ENCODE assay signal across 1 cellular context in the genomic region with DNA sequence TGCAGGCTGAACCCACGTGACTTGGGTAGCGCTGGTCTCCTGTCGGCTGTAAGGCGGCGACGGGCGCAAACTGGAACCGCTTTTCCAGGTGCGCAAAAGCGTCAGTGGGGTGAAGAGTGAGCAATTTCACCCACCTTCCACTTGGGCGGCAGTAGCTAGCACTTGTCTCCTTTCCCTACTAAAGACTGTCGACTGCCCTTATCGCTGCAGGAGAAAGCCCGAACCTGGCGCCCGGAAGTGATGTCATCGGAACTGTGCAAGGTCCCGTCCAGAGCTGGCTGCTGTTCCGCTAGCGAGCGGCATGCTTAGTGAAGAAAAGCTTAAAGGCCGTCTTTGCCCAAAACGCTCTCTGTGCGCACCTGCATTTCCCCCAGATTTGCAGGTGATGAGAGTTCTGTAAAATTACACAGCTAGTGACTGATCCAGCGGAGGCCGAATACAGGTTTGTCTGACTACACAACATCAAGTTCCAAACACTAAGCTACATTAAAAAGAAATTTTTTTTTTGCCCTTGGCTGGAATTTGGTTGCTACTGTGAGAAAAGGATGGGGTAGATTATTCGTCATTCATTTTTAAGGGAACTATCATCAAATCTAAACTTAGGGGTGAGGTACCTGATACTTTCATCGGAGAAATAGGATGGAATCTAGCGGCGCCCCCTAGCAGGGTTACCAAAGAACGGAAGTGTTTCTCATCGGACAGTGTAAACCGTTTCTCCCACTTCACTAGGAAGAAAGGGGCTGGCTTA.
TF ChIP-seq lines count a peak whose summit lies in the region.

A gene with protein sequence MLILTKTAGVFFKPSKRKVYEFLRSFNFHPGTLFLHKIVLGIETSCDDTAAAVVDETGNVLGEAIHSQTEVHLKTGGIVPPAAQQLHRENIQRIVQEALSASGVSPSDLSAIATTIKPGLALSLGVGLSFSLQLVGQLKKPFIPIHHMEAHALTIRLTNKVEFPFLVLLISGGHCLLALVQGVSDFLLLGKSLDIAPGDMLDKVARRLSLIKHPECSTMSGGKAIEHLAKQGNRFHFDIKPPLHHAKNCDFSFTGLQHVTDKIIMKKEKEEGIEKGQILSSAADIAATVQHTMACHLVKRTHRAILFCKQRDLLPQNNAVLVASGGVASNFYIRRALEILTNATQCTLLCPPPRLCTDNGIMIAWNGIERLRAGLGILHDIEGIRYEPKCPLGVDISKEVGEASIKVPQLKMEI (minus strand): TSS at position 242 of the 748 bp plus-strand sequence. CDS start 1,152 bp downstream, outside the sequence.

TF ChIP-seq in WTC11, 78 proteins besides CTCF, POLR2A, EP300 and RAD21 (continued from another document and continues in another):
- TF ChIP-seq, protein P1, sequence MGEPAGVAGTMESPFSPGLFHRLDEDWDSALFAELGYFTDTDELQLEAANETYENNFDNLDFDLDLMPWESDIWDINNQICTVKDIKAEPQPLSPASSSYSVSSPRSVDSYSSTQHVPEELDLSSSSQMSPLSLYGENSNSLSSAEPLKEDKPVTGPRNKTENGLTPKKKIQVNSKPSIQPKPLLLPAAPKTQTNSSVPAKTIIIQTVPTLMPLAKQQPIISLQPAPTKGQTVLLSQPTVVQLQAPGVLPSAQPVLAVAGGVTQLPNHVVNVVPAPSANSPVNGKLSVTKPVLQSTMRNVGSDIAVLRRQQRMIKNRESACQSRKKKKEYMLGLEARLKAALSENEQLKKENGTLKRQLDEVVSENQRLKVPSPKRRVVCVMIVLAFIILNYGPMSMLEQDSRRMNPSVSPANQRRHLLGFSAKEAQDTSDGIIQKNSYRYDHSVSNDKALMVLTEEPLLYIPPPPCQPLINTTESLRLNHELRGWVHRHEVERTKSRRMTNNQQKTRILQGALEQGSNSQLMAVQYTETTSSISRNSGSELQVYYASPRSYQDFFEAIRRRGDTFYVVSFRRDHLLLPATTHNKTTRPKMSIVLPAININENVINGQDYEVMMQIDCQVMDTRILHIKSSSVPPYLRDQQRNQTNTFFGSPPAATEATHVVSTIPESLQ (CRISPR knock-in tag; IDR thresholded peaks at IDR 0.05), result no peak
- no peak for TF ChIP-seq ZNF121 (CRISPR knock-in tag; IDR thresholded peaks at IDR 0.05)
- no peak for TF ChIP-seq ZNF138 (CRISPR knock-in tag; conservative IDR thresholded peaks at IDR 0.05)
- TF ChIP-seq, protein P2, sequence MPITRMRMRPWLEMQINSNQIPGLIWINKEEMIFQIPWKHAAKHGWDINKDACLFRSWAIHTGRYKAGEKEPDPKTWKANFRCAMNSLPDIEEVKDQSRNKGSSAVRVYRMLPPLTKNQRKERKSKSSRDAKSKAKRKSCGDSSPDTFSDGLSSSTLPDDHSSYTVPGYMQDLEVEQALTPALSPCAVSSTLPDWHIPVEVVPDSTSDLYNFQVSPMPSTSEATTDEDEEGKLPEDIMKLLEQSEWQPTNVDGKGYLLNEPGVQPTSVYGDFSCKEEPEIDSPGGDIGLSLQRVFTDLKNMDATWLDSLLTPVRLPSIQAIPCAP (CRISPR knock-in tag; IDR thresholded peaks at IDR 0.05), result no peak
- TF ChIP-seq, protein P3, sequence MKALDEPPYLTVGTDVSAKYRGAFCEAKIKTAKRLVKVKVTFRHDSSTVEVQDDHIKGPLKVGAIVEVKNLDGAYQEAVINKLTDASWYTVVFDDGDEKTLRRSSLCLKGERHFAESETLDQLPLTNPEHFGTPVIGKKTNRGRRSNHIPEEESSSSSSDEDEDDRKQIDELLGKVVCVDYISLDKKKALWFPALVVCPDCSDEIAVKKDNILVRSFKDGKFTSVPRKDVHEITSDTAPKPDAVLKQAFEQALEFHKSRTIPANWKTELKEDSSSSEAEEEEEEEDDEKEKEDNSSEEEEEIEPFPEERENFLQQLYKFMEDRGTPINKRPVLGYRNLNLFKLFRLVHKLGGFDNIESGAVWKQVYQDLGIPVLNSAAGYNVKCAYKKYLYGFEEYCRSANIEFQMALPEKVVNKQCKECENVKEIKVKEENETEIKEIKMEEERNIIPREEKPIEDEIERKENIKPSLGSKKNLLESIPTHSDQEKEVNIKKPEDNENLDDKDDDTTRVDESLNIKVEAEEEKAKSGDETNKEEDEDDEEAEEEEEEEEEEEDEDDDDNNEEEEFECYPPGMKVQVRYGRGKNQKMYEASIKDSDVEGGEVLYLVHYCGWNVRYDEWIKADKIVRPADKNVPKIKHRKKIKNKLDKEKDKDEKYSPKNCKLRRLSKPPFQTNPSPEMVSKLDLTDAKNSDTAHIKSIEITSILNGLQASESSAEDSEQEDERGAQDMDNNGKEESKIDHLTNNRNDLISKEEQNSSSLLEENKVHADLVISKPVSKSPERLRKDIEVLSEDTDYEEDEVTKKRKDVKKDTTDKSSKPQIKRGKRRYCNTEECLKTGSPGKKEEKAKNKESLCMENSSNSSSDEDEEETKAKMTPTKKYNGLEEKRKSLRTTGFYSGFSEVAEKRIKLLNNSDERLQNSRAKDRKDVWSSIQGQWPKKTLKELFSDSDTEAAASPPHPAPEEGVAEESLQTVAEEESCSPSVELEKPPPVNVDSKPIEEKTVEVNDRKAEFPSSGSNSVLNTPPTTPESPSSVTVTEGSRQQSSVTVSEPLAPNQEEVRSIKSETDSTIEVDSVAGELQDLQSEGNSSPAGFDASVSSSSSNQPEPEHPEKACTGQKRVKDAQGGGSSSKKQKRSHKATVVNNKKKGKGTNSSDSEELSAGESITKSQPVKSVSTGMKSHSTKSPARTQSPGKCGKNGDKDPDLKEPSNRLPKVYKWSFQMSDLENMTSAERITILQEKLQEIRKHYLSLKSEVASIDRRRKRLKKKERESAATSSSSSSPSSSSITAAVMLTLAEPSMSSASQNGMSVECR (CRISPR knock-in tag; IDR thresholded peaks at IDR 0.05; ENCODE audit: borderline replicate concordance), result 0 out of 2 replicates have a peak, but pooled peaks have one; percentile 29
- no peak for TF ChIP-seq PRRX2 (CRISPR knock-in tag; IDR thresholded peaks at IDR 0.05)
- TF ChIP-seq, protein P4, sequence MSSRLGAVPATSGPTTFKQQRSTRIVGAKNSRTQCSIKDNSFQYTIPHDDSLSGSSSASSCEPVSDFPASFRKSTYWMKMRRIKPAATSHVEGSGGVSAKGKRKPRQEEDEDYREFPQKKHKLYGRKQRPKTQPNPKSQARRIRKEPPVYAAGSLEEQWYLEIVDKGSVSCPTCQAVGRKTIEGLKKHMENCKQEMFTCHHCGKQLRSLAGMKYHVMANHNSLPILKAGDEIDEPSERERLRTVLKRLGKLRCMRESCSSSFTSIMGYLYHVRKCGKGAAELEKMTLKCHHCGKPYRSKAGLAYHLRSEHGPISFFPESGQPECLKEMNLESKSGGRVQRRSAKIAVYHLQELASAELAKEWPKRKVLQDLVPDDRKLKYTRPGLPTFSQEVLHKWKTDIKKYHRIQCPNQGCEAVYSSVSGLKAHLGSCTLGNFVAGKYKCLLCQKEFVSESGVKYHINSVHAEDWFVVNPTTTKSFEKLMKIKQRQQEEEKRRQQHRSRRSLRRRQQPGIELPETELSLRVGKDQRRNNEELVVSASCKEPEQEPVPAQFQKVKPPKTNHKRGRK (CRISPR knock-in tag; IDR thresholded peaks at IDR 0.05; ENCODE audit: borderline replicate concordance), result no peak
- TF ChIP-seq ESRRA (CRISPR knock-in tag; IDR thresholded peaks at IDR 0.05; ENCODE audit: borderline replicate concordance), result no peak
- TF ChIP-seq GABPB1 (CRISPR knock-in tag; IDR thresholded peaks at IDR 0.05), result peak; percentile 77
- no peak for TF ChIP-seq TP53 (CRISPR knock-in tag; IDR thresholded peaks at IDR 0.05)
- no peak for TF ChIP-seq FOXJ3 (CRISPR knock-in tag; IDR thresholded peaks at IDR 0.05; ENCODE audit: borderline replicate concordance)
- TF ChIP-seq HMGA2 (CRISPR knock-in tag; IDR thresholded peaks at IDR 0.05), result no peak
- TF ChIP-seq MYBL2 (CRISPR knock-in tag; IDR thresholded peaks at IDR 0.05), result 0 out of 2 replicates have a peak, but pooled peaks have one; percentile 56
- TF ChIP-seq, protein P5, sequence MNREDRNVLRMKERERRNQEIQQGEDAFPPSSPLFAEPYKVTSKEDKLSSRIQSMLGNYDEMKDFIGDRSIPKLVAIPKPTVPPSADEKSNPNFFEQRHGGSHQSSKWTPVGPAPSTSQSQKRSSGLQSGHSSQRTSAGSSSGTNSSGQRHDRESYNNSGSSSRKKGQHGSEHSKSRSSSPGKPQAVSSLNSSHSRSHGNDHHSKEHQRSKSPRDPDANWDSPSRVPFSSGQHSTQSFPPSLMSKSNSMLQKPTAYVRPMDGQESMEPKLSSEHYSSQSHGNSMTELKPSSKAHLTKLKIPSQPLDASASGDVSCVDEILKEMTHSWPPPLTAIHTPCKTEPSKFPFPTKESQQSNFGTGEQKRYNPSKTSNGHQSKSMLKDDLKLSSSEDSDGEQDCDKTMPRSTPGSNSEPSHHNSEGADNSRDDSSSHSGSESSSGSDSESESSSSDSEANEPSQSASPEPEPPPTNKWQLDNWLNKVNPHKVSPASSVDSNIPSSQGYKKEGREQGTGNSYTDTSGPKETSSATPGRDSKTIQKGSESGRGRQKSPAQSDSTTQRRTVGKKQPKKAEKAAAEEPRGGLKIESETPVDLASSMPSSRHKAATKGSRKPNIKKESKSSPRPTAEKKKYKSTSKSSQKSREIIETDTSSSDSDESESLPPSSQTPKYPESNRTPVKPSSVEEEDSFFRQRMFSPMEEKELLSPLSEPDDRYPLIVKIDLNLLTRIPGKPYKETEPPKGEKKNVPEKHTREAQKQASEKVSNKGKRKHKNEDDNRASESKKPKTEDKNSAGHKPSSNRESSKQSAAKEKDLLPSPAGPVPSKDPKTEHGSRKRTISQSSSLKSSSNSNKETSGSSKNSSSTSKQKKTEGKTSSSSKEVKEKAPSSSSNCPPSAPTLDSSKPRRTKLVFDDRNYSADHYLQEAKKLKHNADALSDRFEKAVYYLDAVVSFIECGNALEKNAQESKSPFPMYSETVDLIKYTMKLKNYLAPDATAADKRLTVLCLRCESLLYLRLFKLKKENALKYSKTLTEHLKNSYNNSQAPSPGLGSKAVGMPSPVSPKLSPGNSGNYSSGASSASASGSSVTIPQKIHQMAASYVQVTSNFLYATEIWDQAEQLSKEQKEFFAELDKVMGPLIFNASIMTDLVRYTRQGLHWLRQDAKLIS (CRISPR knock-in tag; IDR thresholded peaks at IDR 0.05; ENCODE audit: borderline replicate concordance), result no peak
- TF ChIP-seq, protein P6, sequence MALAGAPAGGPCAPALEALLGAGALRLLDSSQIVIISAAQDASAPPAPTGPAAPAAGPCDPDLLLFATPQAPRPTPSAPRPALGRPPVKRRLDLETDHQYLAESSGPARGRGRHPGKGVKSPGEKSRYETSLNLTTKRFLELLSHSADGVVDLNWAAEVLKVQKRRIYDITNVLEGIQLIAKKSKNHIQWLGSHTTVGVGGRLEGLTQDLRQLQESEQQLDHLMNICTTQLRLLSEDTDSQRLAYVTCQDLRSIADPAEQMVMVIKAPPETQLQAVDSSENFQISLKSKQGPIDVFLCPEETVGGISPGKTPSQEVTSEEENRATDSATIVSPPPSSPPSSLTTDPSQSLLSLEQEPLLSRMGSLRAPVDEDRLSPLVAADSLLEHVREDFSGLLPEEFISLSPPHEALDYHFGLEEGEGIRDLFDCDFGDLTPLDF (CRISPR knock-in tag; IDR thresholded peaks at IDR 0.05), result 0 out of 2 replicates have a peak, but pooled peaks have one; percentile 53
- TF ChIP-seq, protein P7, sequence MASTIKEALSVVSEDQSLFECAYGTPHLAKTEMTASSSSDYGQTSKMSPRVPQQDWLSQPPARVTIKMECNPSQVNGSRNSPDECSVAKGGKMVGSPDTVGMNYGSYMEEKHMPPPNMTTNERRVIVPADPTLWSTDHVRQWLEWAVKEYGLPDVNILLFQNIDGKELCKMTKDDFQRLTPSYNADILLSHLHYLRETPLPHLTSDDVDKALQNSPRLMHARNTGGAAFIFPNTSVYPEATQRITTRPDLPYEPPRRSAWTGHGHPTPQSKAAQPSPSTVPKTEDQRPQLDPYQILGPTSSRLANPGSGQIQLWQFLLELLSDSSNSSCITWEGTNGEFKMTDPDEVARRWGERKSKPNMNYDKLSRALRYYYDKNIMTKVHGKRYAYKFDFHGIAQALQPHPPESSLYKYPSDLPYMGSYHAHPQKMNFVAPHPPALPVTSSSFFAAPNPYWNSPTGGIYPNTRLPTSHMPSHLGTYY (CRISPR knock-in tag; IDR thresholded peaks at IDR 0.05), result no peak
- TF ChIP-seq SMAD4 (CRISPR knock-in tag; IDR thresholded peaks at IDR 0.05), result no peak
- no peak for TF ChIP-seq NR1H2 (CRISPR knock-in tag; IDR thresholded peaks at IDR 0.05)
- TF ChIP-seq, protein P8, sequence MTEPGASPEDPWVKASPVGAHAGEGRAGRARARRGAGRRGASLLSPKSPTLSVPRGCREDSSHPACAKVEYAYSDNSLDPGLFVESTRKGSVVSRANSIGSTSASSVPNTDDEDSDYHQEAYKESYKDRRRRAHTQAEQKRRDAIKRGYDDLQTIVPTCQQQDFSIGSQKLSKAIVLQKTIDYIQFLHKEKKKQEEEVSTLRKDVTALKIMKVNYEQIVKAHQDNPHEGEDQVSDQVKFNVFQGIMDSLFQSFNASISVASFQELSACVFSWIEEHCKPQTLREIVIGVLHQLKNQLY (CRISPR knock-in tag; IDR thresholded peaks at IDR 0.05), result no peak
- TF ChIP-seq, protein P9, sequence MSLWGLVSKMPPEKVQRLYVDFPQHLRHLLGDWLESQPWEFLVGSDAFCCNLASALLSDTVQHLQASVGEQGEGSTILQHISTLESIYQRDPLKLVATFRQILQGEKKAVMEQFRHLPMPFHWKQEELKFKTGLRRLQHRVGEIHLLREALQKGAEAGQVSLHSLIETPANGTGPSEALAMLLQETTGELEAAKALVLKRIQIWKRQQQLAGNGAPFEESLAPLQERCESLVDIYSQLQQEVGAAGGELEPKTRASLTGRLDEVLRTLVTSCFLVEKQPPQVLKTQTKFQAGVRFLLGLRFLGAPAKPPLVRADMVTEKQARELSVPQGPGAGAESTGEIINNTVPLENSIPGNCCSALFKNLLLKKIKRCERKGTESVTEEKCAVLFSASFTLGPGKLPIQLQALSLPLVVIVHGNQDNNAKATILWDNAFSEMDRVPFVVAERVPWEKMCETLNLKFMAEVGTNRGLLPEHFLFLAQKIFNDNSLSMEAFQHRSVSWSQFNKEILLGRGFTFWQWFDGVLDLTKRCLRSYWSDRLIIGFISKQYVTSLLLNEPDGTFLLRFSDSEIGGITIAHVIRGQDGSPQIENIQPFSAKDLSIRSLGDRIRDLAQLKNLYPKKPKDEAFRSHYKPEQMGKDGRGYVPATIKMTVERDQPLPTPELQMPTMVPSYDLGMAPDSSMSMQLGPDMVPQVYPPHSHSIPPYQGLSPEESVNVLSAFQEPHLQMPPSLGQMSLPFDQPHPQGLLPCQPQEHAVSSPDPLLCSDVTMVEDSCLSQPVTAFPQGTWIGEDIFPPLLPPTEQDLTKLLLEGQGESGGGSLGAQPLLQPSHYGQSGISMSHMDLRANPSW (CRISPR knock-in tag; conservative IDR thresholded peaks at IDR 0.05; ENCODE audit: low read depth), result no peak
- no peak for TF ChIP-seq ZNF232 (CRISPR knock-in tag; IDR thresholded peaks at IDR 0.05)
- no peak for TF ChIP-seq NR3C1 (CRISPR knock-in tag; conservative IDR thresholded peaks at IDR 0.05; ENCODE audit: low read depth)
- TF ChIP-seq NFATC4 (CRISPR knock-in tag; IDR thresholded peaks at IDR 0.05), result no peak
- TF ChIP-seq, protein P10, sequence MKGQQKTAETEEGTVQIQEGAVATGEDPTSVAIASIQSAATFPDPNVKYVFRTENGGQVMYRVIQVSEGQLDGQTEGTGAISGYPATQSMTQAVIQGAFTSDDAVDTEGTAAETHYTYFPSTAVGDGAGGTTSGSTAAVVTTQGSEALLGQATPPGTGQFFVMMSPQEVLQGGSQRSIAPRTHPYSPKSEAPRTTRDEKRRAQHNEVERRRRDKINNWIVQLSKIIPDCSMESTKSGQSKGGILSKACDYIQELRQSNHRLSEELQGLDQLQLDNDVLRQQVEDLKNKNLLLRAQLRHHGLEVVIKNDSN (CRISPR knock-in tag; IDR thresholded peaks at IDR 0.05), result peak; percentile 91
